Comparison of ENCODE assay signal across 16 cellular contexts in the genomic region with DNA sequence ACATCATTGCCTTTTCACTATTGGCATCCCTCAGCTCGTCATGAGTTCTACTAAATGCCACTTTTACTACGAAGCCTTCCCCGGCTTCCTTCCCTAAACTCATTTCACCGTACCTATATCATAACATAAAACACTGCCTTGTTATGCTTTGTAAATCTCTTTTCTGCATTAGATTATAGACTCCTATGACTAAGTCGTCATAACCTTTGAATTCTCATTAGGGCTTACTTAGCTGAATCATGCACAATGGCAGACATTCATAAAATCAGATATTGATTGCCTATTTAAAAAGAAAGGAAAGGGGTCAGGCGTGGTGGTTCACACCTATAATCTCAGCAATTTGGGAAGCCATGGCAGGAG. TPM values are rescaled to one million over a fixed set of nuclear protein-coding genes. Genes with fewer than 3 reads are reported as not detected.
DNase-seq lines count a peak whose midpoint lies in the region; ATAC-seq and TF ChIP-seq lines count a peak whose summit lies in the region.
"Had no signal": no experiment of that assay in that cellular context is flagged by ENCODE, and none has a peak within 500 bp of the region (broad histone marks: within the 10 kb centered on the region; RNA-seq: fewer than 3 reads in every experiment).

No MANE protein-coding gene starts in this region.

- H3K9me3 Mint-ChIP-seq in activated CD4-positive, alpha-beta memory T cell treated with anti-CD3 and anti-CD28 coated beads for 36 hours, result peaks cover 14% of the 10 kb centered on the region
- H3K9me3 Mint-ChIP-seq in activated CD4-positive, alpha-beta memory T cell treated with anti-CD3 and anti-CD28 coated beads, Interleukin-2, amount 10 ng/mL, durations not matched to agents 7 days and 5 days, result peaks cover 16% of the 10 kb centered on the region
- H3K9me3 Mint-ChIP-seq in activated naive CD4-positive, alpha-beta T cell treated with anti-CD3 and anti-CD28 coated beads, Interleukin-2, amount 50 U/mL, for 72 hours, result peaks cover 8% of the 10 kb centered on the region in 2 donors

- WGBS in spleen, 5 donors, result 41 to 76% (median 64%) methylated on average over 6 of the region's 6 CpGs

- peaks cover 0 to 49% (median 0%) of the 10 kb centered on the region in 6 donors for H3K36me3 ChIP-seq in spleen
- H3K36me3 ChIP-seq: ovary had no signal

- DNase-seq in activated CD4-positive, alpha-beta memory T cell treated with anti-CD3 and anti-CD28 coated beads for 36 hours, result no peak
- DNase-seq in activated CD4-positive, alpha-beta memory T cell treated with anti-CD3 and anti-CD28 coated beads, Interleukin-2, amount 10 ng/mL, durations not matched to agents 7 days and 5 days, result no peak
- DNase-seq in activated naive CD4-positive, alpha-beta T cell treated with anti-CD3 and anti-CD28 coated beads, Interleukin-2, amount 50 U/mL, for 72 hours (ENCODE audit: low spot score in 2 of 2), result no peak
- DNase-seq in spleen, result no peak
- no peak for DNase-seq in T-helper 9 cell
- DNase-seq in dermis blood vessel endothelial cell, result no peak
- DNase-seq: activated CD8-positive, alpha-beta memory T cell treated with anti-CD3 and anti-CD28 coated beads, Interleukin-2, amount 10 ng/mL, durations not matched to agents 7 days and 5 days; amygdala; glutamatergic neuron; midbrain; NCI-H2081; ovary; substantia nigra; T1000 had no signal

- no peak overlapping the region for H3K4me3 Mint-ChIP-seq in activated CD4-positive, alpha-beta memory T cell treated with anti-CD3 and anti-CD28 coated beads for 36 hours
- H3K4me3 Mint-ChIP-seq in activated CD4-positive, alpha-beta memory T cell treated with anti-CD3 and anti-CD28 coated beads, Interleukin-2, amount 10 ng/mL, durations not matched to agents 7 days and 5 days, result no peak overlapping the region
- H3K4me3 Mint-ChIP-seq: activated CD8-positive, alpha-beta memory T cell treated with anti-CD3 and anti-CD28 coated beads, Interleukin-2, amount 10 ng/mL, durations not matched to agents 7 days and 5 days had no signal

- CTCF ChIA-PET in activated CD4-positive, alpha-beta memory T cell treated with anti-CD3 and anti-CD28 coated beads for 36 hours (lab: Charles Lee), result interaction anchor here (0.9 kb wide), 1 partner anchor 9 kb away, joined by 3 read pairs; no protein-coding TSS in a partner anchor
- CTCF ChIA-PET in activated CD4-positive, alpha-beta memory T cell treated with anti-CD3 and anti-CD28 coated beads, Interleukin-2, amount 10 ng/mL, durations not matched to agents 7 days and 5 days (lab: Charles Lee), result interaction anchor here (1.1 kb wide), 1 partner anchor 133 kb away, joined by 4 read pairs; no protein-coding TSS in a partner anchor

- peak; percentile 23 for ATAC-seq in GM21529 (IDR thresholded peaks at IDR 0.05; ENCODE audit: unreplicated experiment)
- ATAC-seq in activated naive CD4-positive, alpha-beta T cell treated with anti-CD3 and anti-CD28 coated beads, Interleukin-2, amount 50 U/mL, for 72 hours, result peak; percentile 64 to 69
- no peak for ATAC-seq in GM19455 (IDR thresholded peaks at IDR 0.05; ENCODE audit: unreplicated experiment)
- ATAC-seq: activated CD8-positive, alpha-beta memory T cell treated with anti-CD3 and anti-CD28 coated beads, Interleukin-2, amount 10 ng/mL, durations not matched to agents 7 days and 5 days had no signal

- H3K36me3 Mint-ChIP-seq in activated CD4-positive, alpha-beta memory T cell treated with anti-CD3 and anti-CD28 coated beads for 36 hours, result peaks cover 41% of the 10 kb centered on the region
- H3K36me3 Mint-ChIP-seq in activated CD4-positive, alpha-beta memory T cell treated with anti-CD3 and anti-CD28 coated beads, Interleukin-2, amount 10 ng/mL, durations not matched to agents 7 days and 5 days (ENCODE audit: low read depth), result peaks cover 37% of the 10 kb centered on the region
- peaks cover 26 to 37% of the 10 kb centered on the region in 2 donors for H3K36me3 Mint-ChIP-seq in activated naive CD4-positive, alpha-beta T cell treated with anti-CD3 and anti-CD28 coated beads, Interleukin-2, amount 50 U/mL, for 72 hours

- no peaks in the 10 kb centered on the region for H3K27me3 ChIP-seq in spleen (replicated peaks in 1 of 7)
- H3K27me3 ChIP-seq: ovary had no signal

- peaks cover 0 to 67% (median 40%) of the 10 kb centered on the region in 6 donors for H3K4me1 ChIP-seq in spleen

- H3K27ac ChIP-seq in spleen, result peak overlapping the region in 7 of 8 donors; percentile 43 to 100 (median 81)
- H3K27ac ChIP-seq: ovary had no signal

- POLR2A ChIA-PET in activated CD4-positive, alpha-beta memory T cell treated with anti-CD3 and anti-CD28 coated beads for 36 hours (lab: Charles Lee), result no interaction called here
- POLR2A ChIA-PET in activated CD4-positive, alpha-beta memory T cell treated with anti-CD3 and anti-CD28 coated beads, Interleukin-2, amount 10 ng/mL, durations not matched to agents 7 days and 5 days (lab: Charles Lee), result interaction anchor here (0.8 to 1.5 kb wide), 4 partner anchors 9 to 20 kb away, joined by 3 to 5 read pairs (median 3); no protein-coding TSS in a partner anchor

- peaks cover 0 to 34% (median 24%) of the 10 kb centered on the region in 8 donors for H3K9me3 ChIP-seq in spleen

- no peak for TF ChIP-seq CTCF in spleen (IDR thresholded peaks at IDR 0.05 in 8 of 11, conservative IDR thresholded peaks at IDR 0.05 in 3 of 11)

- peaks cover 46% of the 10 kb centered on the region for H3K4me1 Mint-ChIP-seq in activated CD4-positive, alpha-beta memory T cell treated with anti-CD3 and anti-CD28 coated beads for 36 hours (ENCODE audit: low read depth)
- peaks cover 31% of the 10 kb centered on the region for H3K4me1 Mint-ChIP-seq in activated CD4-positive, alpha-beta memory T cell treated with anti-CD3 and anti-CD28 coated beads, Interleukin-2, amount 10 ng/mL, durations not matched to agents 7 days and 5 days

- H3K27me3 Mint-ChIP-seq in activated CD4-positive, alpha-beta memory T cell treated with anti-CD3 and anti-CD28 coated beads for 36 hours, result no peaks in the 10 kb centered on the region
- H3K27me3 Mint-ChIP-seq in activated CD4-positive, alpha-beta memory T cell treated with anti-CD3 and anti-CD28 coated beads, Interleukin-2, amount 10 ng/mL, durations not matched to agents 7 days and 5 days, result no peaks in the 10 kb centered on the region
- H3K27me3 Mint-ChIP-seq: activated CD8-positive, alpha-beta memory T cell treated with anti-CD3 and anti-CD28 coated beads, Interleukin-2, amount 10 ng/mL, durations not matched to agents 7 days and 5 days had no signal

- peak overlapping the region; percentile 30 for H3K27ac Mint-ChIP-seq in activated CD4-positive, alpha-beta memory T cell treated with anti-CD3 and anti-CD28 coated beads for 36 hours
- H3K27ac Mint-ChIP-seq in activated CD4-positive, alpha-beta memory T cell treated with anti-CD3 and anti-CD28 coated beads, Interleukin-2, amount 10 ng/mL, durations not matched to agents 7 days and 5 days, result no peak overlapping the region
- H3K27ac Mint-ChIP-seq in activated naive CD4-positive, alpha-beta T cell treated with anti-CD3 and anti-CD28 coated beads, Interleukin-2, amount 50 U/mL, for 72 hours, result peak overlapping the region; percentile 92 to 93
- H3K27ac Mint-ChIP-seq: activated CD8-positive, alpha-beta memory T cell treated with anti-CD3 and anti-CD28 coated beads, Interleukin-2, amount 10 ng/mL, durations not matched to agents 7 days and 5 days had no signal

- TF ChIP-seq POLR2A in spleen (IDR thresholded peaks at IDR 0.05), result no peak

- intact Hi-C loops in activated CD4-positive, alpha-beta memory T cell treated with anti-CD3 and anti-CD28 coated beads for 36 hours (cut with micrococcal nuclease), result no loop called here
- intact Hi-C loops in spleen (cut with DNase I; ENCODE audit: low total_unique reads), result no loop called here

- H3K4me3 ChIP-seq in spleen, result peak overlapping the region in 1 of 8 donors; percentile 16
- H3K4me3 ChIP-seq: ovary had no signal

RNA-seq across cellular contexts. Expression of gene BTG1, which starts 21.0 kb away (rescaled TPM):
- 100 to 1,000 TPM; 137 to 144 TPM for total RNA-seq in activated CD4-positive, alpha-beta memory T cell treated with anti-CD3 and anti-CD28 coated beads for 36 hours
- 100 to 1,000 TPM; 217 to 227 TPM for total RNA-seq in activated CD4-positive, alpha-beta memory T cell treated with anti-CD3 and anti-CD28 coated beads, Interleukin-2, amount 10 ng/mL, durations not matched to agents 7 days and 5 days
- 100 to 1,000 TPM; 158 to 266 TPM for total RNA-seq in activated naive CD4-positive, alpha-beta T cell treated with anti-CD3 and anti-CD28 coated beads, Interleukin-2, amount 50 U/mL, for 72 hours
- 100 to 1,000 TPM; 171 to 358 (median 256) TPM for total RNA-seq in spleen
- 100 to 1,000 TPM; 122 to 228 (median 132) TPM for polyA plus RNA-seq in spleen
- total RNA-seq in dermis blood vessel endothelial cell, result 32.3 and 40.9 TPM in 2 replicates
